Comparison of ENCODE assay signal across 18 cellular contexts in genomic region chr5:56858777-56859442, GRCh38.
"Had no signal": no experiment of that assay in that cellular context is flagged by ENCODE, and none has a peak within 500 bp of the region (broad histone marks: within the 10 kb centered on the region; RNA-seq: fewer than 3 reads in every experiment).

No MANE protein-coding gene starts in this region.

- H3K9me3 Mint-ChIP-seq: effector memory CD8-positive, alpha-beta T cell; neural crest cell; T-helper 1 cell treated with Interleukin-12 subunit alpha and Interleukin-12 subunit beta and Interleukin-4 antibody, amounts not matched to agents 30 μg/mL and 1 μg/mL, for 36 hours; type B pancreatic cell had no signal

- H3K4me3 ChIP-seq: psoas muscle, skin epidermis, testis had no signal

- H3K9me3 ChIP-seq: psoas muscle, testis had no signal

- H3K27me3 Mint-ChIP-seq: activated naive CD8-positive, alpha-beta T cell; effector memory CD8-positive, alpha-beta T cell; type B pancreatic cell had no signal

- H3K27me3 ChIP-seq: testis had no signal

- H3K27ac Mint-ChIP-seq: activated naive CD8-positive, alpha-beta T cell; T-helper 1 cell treated with Interleukin-12 subunit alpha and Interleukin-12 subunit beta and Interleukin-4 antibody, amounts not matched to agents 30 μg/mL and 1 μg/mL, for 36 hours; type B pancreatic cell had no signal

- DNase-seq: activated CD8-positive, alpha-beta memory T cell treated with anti-CD3 and anti-CD28 coated beads, Interleukin-2, amount 50 U/mL, for 4 hours; activated gamma-delta T cell; activated T-cell treated with anti-CD3 and anti-CD28 coated beads, Interleukin-2, amount 50 U/mL, for 48 hours; amygdala; effector memory CD8-positive, alpha-beta T cell; foreskin fibroblast; hippocampal formation; islet precursor cell; psoas muscle; right cardiac atrium; stimulated activated CD4-positive, alpha-beta T cell treated with anti-CD3 and anti-CD28 coated beads, Interleukin-15, amount 100 ng/mL, for 24 hours; stimulated activated CD4-positive, alpha-beta T cell treated with anti-CD3 and anti-CD28 coated beads, Interleukin-2, amount 100 ng/mL, for 48 hours; testis had no signal

- H3K27ac ChIP-seq: psoas muscle, skin epidermis, testis had no signal

- H3K4me3 Mint-ChIP-seq: activated naive CD8-positive, alpha-beta T cell; effector memory CD8-positive, alpha-beta T cell; neural crest cell; T-helper 1 cell treated with Interleukin-12 subunit alpha and Interleukin-12 subunit beta and Interleukin-4 antibody, amounts not matched to agents 30 μg/mL and 1 μg/mL, for 36 hours; type B pancreatic cell had no signal

- ATAC-seq: effector memory CD8-positive, alpha-beta T cell; psoas muscle; right cardiac atrium had no signal
